ENCODE assay signal across 8 cellular contexts in genomic region chr11:57668467-57668890, GRCh38. TPM values are rescaled to one million over a fixed set of nuclear protein-coding genes. Genes with fewer than 3 reads are reported as not detected.
A peak's percentile ranks its signal among the peaks of the same experiment; 100 is the strongest.
DNase-seq lines count a peak whose midpoint lies in the region; ATAC-seq, FAIRE-seq and TF ChIP-seq lines count a peak whose summit lies in the region.

No MANE protein-coding gene starts in this region.

- H3K4me3 Mint-ChIP-seq in CD8-positive, alpha-beta T cell = peak overlapping the region; percentile 85
- H3K4me3 Mint-ChIP-seq in astrocyte (ENCODE audit: unreplicated experiment) = peak overlapping the region; percentile 97

- WGBS in suprapubic skin = under 1% methylated on average over 26 of the region's 27 CpGs

- intact Hi-C loops in CD8-positive, alpha-beta T cell (cut with DNase I, micrococcal nuclease) = loop anchor here (1.0 to 10.0 kb wide), 7 partner anchors 18 to 1949 kb away; partner anchors contain the start of genes OSBP (in 2 of the 2), MED19 (in 1 of the 2), P2RX3 (in 1 of the 2) and SSRP1 (in 1 of the 2)

- H4K20me1 ChIP-seq in astrocyte (ENCODE audit: insufficient read depth, low read length) = peaks cover 42% of the 10 kb centered on the region

- peaks cover 14% of the 10 kb centered on the region for H3K36me3 ChIP-seq in CD8-positive, alpha-beta T cell (ENCODE audit: insufficient read depth, low read length)
- peaks cover 36% of the 10 kb centered on the region for H3K36me3 ChIP-seq in MG63
- H3K36me3 ChIP-seq in astrocyte (ENCODE audit: insufficient read depth, low read length) = peaks cover 15% of the 10 kb centered on the region
- peaks cover 14% of the 10 kb centered on the region for H3K36me3 ChIP-seq in suprapubic skin

- no peak for TF ChIP-seq CTCF in CD8-positive, alpha-beta T cell (IDR thresholded peaks at IDR 0.05)
- TF ChIP-seq CTCF in astrocyte (IDR thresholded peaks at IDR 0.05; ENCODE audit: insufficient read depth, low read depth, low read length) = no peak
- no peak for TF ChIP-seq CTCF in suprapubic skin (IDR thresholded peaks at IDR 0.05)

- DNase-seq in CD8-positive, alpha-beta T cell = peak in 2 of 7 experiments; percentile 29 to 49
- no peak for DNase-seq in MG63
- no peak for DNase-seq in astrocyte (ENCODE audit: low read depth)
- peak; percentile 32 for DNase-seq in kidney tubule cell (ENCODE audit: low spot score)
- DNase-seq in suprapubic skin (ENCODE audit: low spot score in 2 of 2) = no peak
- no peak for DNase-seq in stimulated activated CD4-positive, alpha-beta T cell treated with anti-CD3 and anti-CD28 coated beads, Interleukin-15, amount 100 ng/mL, for 24 hours

- CTCF ChIA-PET in CD8-positive, alpha-beta T cell (lab: Charles Lee) = interaction anchor here (1.0 to 1.4 kb wide), 2 partner anchors 101 to 141 kb away, joined by 3 read pairs; partner anchors contain the start of gene UBE2L6

- H3K4me2 ChIP-seq in astrocyte (ENCODE audit: low read length) = peak overlapping the region; percentile 97

- no peak for FAIRE-seq in astrocyte (lab: Jason Lieb, UNC)

- peak overlapping the region; percentile 97 for H3K27ac Mint-ChIP-seq in CD8-positive, alpha-beta T cell
- peak overlapping the region; percentile 97 for H3K27ac Mint-ChIP-seq in astrocyte (ENCODE audit: unreplicated experiment)

- peak overlapping the region; percentile 91 for H3K27ac ChIP-seq in CD8-positive, alpha-beta T cell (ENCODE audit: low read depth, low read length)
- peak overlapping the region; percentile 100 for H3K27ac ChIP-seq in astrocyte (ENCODE audit: low read depth, low read length)
- peak overlapping the region; percentile 99 for H3K27ac ChIP-seq in suprapubic skin

- H3K79me2 ChIP-seq in astrocyte (ENCODE audit: insufficient read depth, low read length) = peaks cover 55% of the 10 kb centered on the region

- no peaks in the 10 kb centered on the region for H3K27me3 ChIP-seq in CD8-positive, alpha-beta T cell (ENCODE audit: insufficient read depth, low read length)
- H3K27me3 ChIP-seq in MG63 (no peaks in the 10 kb centered on the region), astrocyte (ENCODE audit: insufficient read depth, low read length) (no peaks in the 10 kb centered on the region), suprapubic skin (no peaks in the 10 kb centered on the region)

- peak overlapping the region; percentile 98 for H3K9ac ChIP-seq in astrocyte (ENCODE audit: low read length)

- peaks cover 62% of the 10 kb centered on the region for H3K4me1 Mint-ChIP-seq in CD8-positive, alpha-beta T cell (ENCODE audit: low read depth)
- peaks cover 16% of the 10 kb centered on the region for H3K4me1 Mint-ChIP-seq in astrocyte (ENCODE audit: low read depth, unreplicated experiment)

- H3K4me3 ChIP-seq in CD8-positive, alpha-beta T cell (ENCODE audit: low read depth, low read length) = peak overlapping the region; percentile 83
- H3K4me3 ChIP-seq in MG63 = peak overlapping the region; percentile 92
- peak overlapping the region; percentile 93 for H3K4me3 ChIP-seq in astrocyte (ENCODE audit: insufficient read depth, low read depth, low read length)
- peak overlapping the region; percentile 98 for H3K4me3 ChIP-seq in suprapubic skin

- no peaks in the 10 kb centered on the region for H3K9me3 ChIP-seq in CD8-positive, alpha-beta T cell (ENCODE audit: low read length)
- H3K9me3 ChIP-seq in MG63 (no peaks in the 10 kb centered on the region), astrocyte (ENCODE audit: insufficient read depth, low read depth, low read length) (no peaks in the 10 kb centered on the region), suprapubic skin (no peaks in the 10 kb centered on the region)

- no peak for TF ChIP-seq EP300 in suprapubic skin (IDR thresholded peaks at IDR 0.05)

- H3K9me3 Mint-ChIP-seq in CD8-positive, alpha-beta T cell = no peaks in the 10 kb centered on the region
- no peaks in the 10 kb centered on the region for H3K9me3 Mint-ChIP-seq in astrocyte (ENCODE audit: unreplicated experiment)

- peaks cover 36% of the 10 kb centered on the region for H3K36me3 Mint-ChIP-seq in CD8-positive, alpha-beta T cell
- peaks cover 7% of the 10 kb centered on the region for H3K36me3 Mint-ChIP-seq in astrocyte (ENCODE audit: low read depth, unreplicated experiment)

- TF ChIP-seq POLR2A in suprapubic skin (IDR thresholded peaks at IDR 0.05) = no peak

- ATAC-seq in CD8-positive, alpha-beta T cell = no peak
- ATAC-seq in GM21381 (IDR thresholded peaks at IDR 0.05; ENCODE audit: unreplicated experiment) (peak; percentile 1), HG02759 (IDR thresholded peaks at IDR 0.05; ENCODE audit: unreplicated experiment) (no peak)

- H3K4me1 ChIP-seq in CD8-positive, alpha-beta T cell (ENCODE audit: insufficient read depth, low read length) = peaks cover 47% of the 10 kb centered on the region
- H3K4me1 ChIP-seq in astrocyte (ENCODE audit: insufficient read depth, low read length) (peaks cover 10% of the 10 kb centered on the region), suprapubic skin (peaks cover 42% of the 10 kb centered on the region)

- H3K27me3 Mint-ChIP-seq in CD8-positive, alpha-beta T cell (ENCODE audit: low read depth) = no peaks in the 10 kb centered on the region
- H3K27me3 Mint-ChIP-seq in astrocyte (ENCODE audit: low read depth, unreplicated experiment) = no peaks in the 10 kb centered on the region

- POLR2A ChIA-PET in CD8-positive, alpha-beta T cell (lab: Charles Lee) = interaction anchor here (0.9 to 1.7 kb wide), 4 partner anchors 19 to 909 kb away, joined by 3 to 5 read pairs (median 4); partner anchors contain the start of genes MED19 and TMX2

- H2AFZ ChIP-seq in astrocyte (ENCODE audit: low read depth, low read length) = peak overlapping the region; percentile 93

RNA-seq across cellular contexts. Expression of gene ZDHHC5, which starts 0.6 kb away (rescaled TPM):
- total RNA-seq in CD8-positive, alpha-beta T cell = 10 to 100 TPM; 65.0 to 66.7 TPM
- 30.5 and 33.3 TPM in 2 replicates for total RNA-seq in MG63 (2014; rRNA removed; shearing (Covaris generic); ENCODE audit: low replicate concordance)
- total RNA-seq in astrocyte (89.8 and 94.7 TPM in 2 replicates), suprapubic skin (10 to 100 TPM; 61.7 to 93.9 (median 87.6) TPM)

RNA-seq across cellular contexts. Expression of gene CLP1, which starts 10.9 kb away (rescaled TPM):
- 10 to 100 TPM; 22.7 to 27.1 TPM for total RNA-seq in CD8-positive, alpha-beta T cell
- 16.8 and 27.4 TPM in 2 replicates for total RNA-seq in MG63 (2014; rRNA removed; shearing (Covaris generic); ENCODE audit: low replicate concordance)
- total RNA-seq in astrocyte (19.1 and 21.4 TPM in 2 replicates), suprapubic skin (10 to 100 TPM in 3 of 4 donors, 1 to 10 TPM in 1; 8.5 to 24.4 (median 20.9) TPM)

RNA-seq across cellular contexts. Expression of gene YPEL4, which starts 18.8 kb away (rescaled TPM):
- 1 to 10 TPM; 7.2 to 7.9 TPM for total RNA-seq in CD8-positive, alpha-beta T cell
- not detected in 2 replicates for total RNA-seq in MG63 (2014; rRNA removed; shearing (Covaris generic); ENCODE audit: low replicate concordance)
- total RNA-seq in astrocyte (0.09 and 0.62 TPM in 2 replicates), suprapubic skin (1 to 10 TPM; 1.2 to 3.6 (median 1.5) TPM)

RNA-seq across cellular contexts. Expression of gene MED19, which starts 43.5 kb away (rescaled TPM):
- 10 to 100 TPM; 18.5 to 19.4 TPM for total RNA-seq in CD8-positive, alpha-beta T cell
- 22.0 and 44.8 TPM in 2 replicates for total RNA-seq in MG63 (2014; rRNA removed; shearing (Covaris generic); ENCODE audit: low replicate concordance)
- total RNA-seq in astrocyte (21.6 and 23.5 TPM in 2 replicates), suprapubic skin (10 to 100 TPM; 29.2 to 43.5 (median 32.7) TPM)

RNA-seq across cellular contexts. Expression of gene TMX2, which starts 43.9 kb away (rescaled TPM):
- total RNA-seq in CD8-positive, alpha-beta T cell = 10 to 100 TPM; 38.5 to 42.1 TPM
- 139 and 143 TPM in 2 replicates for total RNA-seq in MG63 (2014; rRNA removed; shearing (Covaris generic); ENCODE audit: low replicate concordance)
- total RNA-seq in astrocyte (88.0 and 91.5 TPM in 2 replicates), suprapubic skin (10 to 100 TPM; 36.9 to 67.7 (median 55.0) TPM)
